ENCODE assay signal across 22 cellular contexts in genomic region chr10:69549959-69550358, GRCh38. TPM values are rescaled to one million over a fixed set of nuclear protein-coding genes. Genes with fewer than 3 reads are reported as not detected.
DNase-seq lines count a peak whose midpoint lies in the region; ATAC-seq, FAIRE-seq and TF ChIP-seq lines count a peak whose summit lies in the region.
"Had no signal": no experiment of that assay in that cellular context is flagged by ENCODE, and none has a peak within 500 bp of the region (broad histone marks: within the 10 kb centered on the region; RNA-seq: fewer than 3 reads in every experiment).

No MANE protein-coding gene starts in this region.

- POLR2A ChIA-PET in HEK293 (lab: Yijun Ruan, JAX), result no interaction called here

- H3K4me3 ChIP-seq in HEK293 (ENCODE audit: low read depth, low read length) (no peak overlapping the region), choroid plexus epithelial cell (ENCODE audit: low read depth, low read length) (no peak overlapping the region)
- H3K4me3 ChIP-seq: SK-N-MC had no signal

- H3K4me1 ChIP-seq in HEK293 (ENCODE audit: control insufficient read depth, insufficient read depth, low read length), result no peaks in the 10 kb centered on the region
- H3K4me1 ChIP-seq: BE2C had no signal

- H3K27ac Mint-ChIP-seq in activated T-cell treated with anti-CD3 and anti-CD28 coated beads, Interleukin-2, amount 50 U/mL, for 72 hours, result no peak overlapping the region
- H3K27ac Mint-ChIP-seq: CD4-positive, alpha-beta T cell; T-cell had no signal

- H3K4me3 Mint-ChIP-seq in activated T-cell treated with anti-CD3 and anti-CD28 coated beads, Interleukin-2, amount 50 U/mL, for 72 hours, result no peak overlapping the region
- H3K4me3 Mint-ChIP-seq: CD4-positive, alpha-beta T cell; T-cell had no signal

- CTCF ChIA-PET in HEK293 (lab: Yijun Ruan, JAX), result interaction anchor here (0.9 kb wide), 1 partner anchor 35 kb away, joined by 3 read pairs; no protein-coding TSS in a partner anchor

- no peaks in the 10 kb centered on the region for H3K4me1 Mint-ChIP-seq in activated T-cell treated with anti-CD3 and anti-CD28 coated beads, Interleukin-2, amount 50 U/mL, for 72 hours (ENCODE audit: low read depth)
- H3K4me1 Mint-ChIP-seq: T-cell had no signal

- TF ChIP-seq CTCF in HEK293 (tag by site-specific recombination; IDR thresholded peaks at IDR 0.05) (no peak), choroid plexus epithelial cell (conservative IDR thresholded peaks at IDR 0.05; ENCODE audit: low read depth, low read length) (no peak)

- no peak for ATAC-seq in activated T-cell treated with anti-CD3 and anti-CD28 coated beads, Interleukin-2, amount 50 U/mL, for 72 hours (replicated peaks in 1 of 2)
- ATAC-seq: T-cell had no signal

- no peak for FAIRE-seq in urothelium cell line (lab: Jason Lieb, UNC)
- FAIRE-seq: G401.6 had no signal

- DNase-seq in DMS153 (lab: John Stamatoyannopoulos, UW), result peak; percentile 14
- DNase-seq in DMS153 treated with DMSO at 0.1 percent for 48 hours (lab: John Stamatoyannopoulos, UW; ENCODE audit: unreplicated experiment), result no peak
- DNase-seq in OCI-M1 (lab: John Stamatoyannopoulos, UW), result peak; percentile 29
- peak; percentile 2 for DNase-seq in choroid plexus epithelial cell (ENCODE audit: low read depth)
- DNase-seq in GM19238 (ENCODE audit: insufficient read length, low spot score), result no peak
- no peak for DNase-seq in activated T-cell treated with anti-CD3 and anti-CD28 coated beads, Interleukin-2, amount 50 U/mL, for 72 hours
- no peak for DNase-seq in urothelium cell line (ENCODE audit: low spot score)
- DNase-seq: 8988T; BE2C; Calu3; CD4-positive, alpha-beta T cell; GOT3; NCI-H1436 treated with DMSO at 0.1 percent for 48 hours; NCI-H2029; NCI-H2171; NCI-H446; NCI-H526 treated with DMSO at 0.1 percent for 48 hours; SHP77; T-cell had no signal

- peaks cover 8 to 15% of the 10 kb centered on the region in 2 donors for H3K36me3 Mint-ChIP-seq in activated T-cell treated with anti-CD3 and anti-CD28 coated beads, Interleukin-2, amount 50 U/mL, for 72 hours (ENCODE audit: insufficient read depth in 2 of 2)

- H3K27ac ChIP-seq in HEK293 (ENCODE audit: extremely low read depth, low read depth, low read length), result no peak overlapping the region
- H3K27ac ChIP-seq: SK-N-MC had no signal

- no peaks in the 10 kb centered on the region for H3K9me3 ChIP-seq in HEK293 (ENCODE audit: control insufficient read depth, insufficient read depth, low read depth, low read length)
- H3K9me3 ChIP-seq: BE2C had no signal

- peaks cover 15 to 18% of the 10 kb centered on the region in 2 donors for H3K9me3 Mint-ChIP-seq in activated T-cell treated with anti-CD3 and anti-CD28 coated beads, Interleukin-2, amount 50 U/mL, for 72 hours

- H3K27me3 Mint-ChIP-seq in activated T-cell treated with anti-CD3 and anti-CD28 coated beads, Interleukin-2, amount 50 U/mL, for 72 hours (ENCODE audit: low read depth), result peaks cover 5% of the 10 kb centered on the region

- H3K36me3 ChIP-seq in HEK293 (ENCODE audit: control insufficient read depth in 2 of 2, insufficient read depth in 1 of 2, low read length in 2 of 2), result no peaks in the 10 kb centered on the region
- H3K36me3 ChIP-seq: BE2C had no signal

TF ChIP-seq in HEK293, 187 proteins besides CTCF, POLR2A, EP300 and RAD21:
- TF ChIP-seq ZNF518A (tag by site-specific recombination; conservative IDR thresholded peaks at IDR 0.05; ENCODE audit: low read depth) (peak; percentile 37; the same call in 1 of the 2 replicates), ZBTB21 (tag by site-specific recombination; IDR thresholded peaks at IDR 0.05) (no peak), ZNF146 (tag by site-specific recombination; IDR thresholded peaks at IDR 0.05) (peak; percentile 9; the same call in 1 of the 2 replicates), ZNF626 (tag by site-specific recombination; IDR thresholded peaks at IDR 0.05) (peak; percentile 80), SETDB1 (IDR thresholded peaks at IDR 0.05; ENCODE audit: insufficient read length, low read length) (peak; percentile 92), ZNF549 (tag by site-specific recombination; IDR thresholded peaks at IDR 0.05) (peak; percentile 54; the same call in 1 of the 2 replicates), BCL6B (tag by site-specific recombination; IDR thresholded peaks at IDR 0.05) (no peak), ZSCAN30 (tag by site-specific recombination; IDR thresholded peaks at IDR 0.05) (no peak), ZNF529 (tag by site-specific recombination; IDR thresholded peaks at IDR 0.05; ENCODE audit: insufficient replicate concordance) (peak; percentile 19), ZNF138 (tag by site-specific recombination; IDR thresholded peaks at IDR 0.05; ENCODE audit: borderline replicate concordance) (no peak)
- TF ChIP-seq, protein P1, sequence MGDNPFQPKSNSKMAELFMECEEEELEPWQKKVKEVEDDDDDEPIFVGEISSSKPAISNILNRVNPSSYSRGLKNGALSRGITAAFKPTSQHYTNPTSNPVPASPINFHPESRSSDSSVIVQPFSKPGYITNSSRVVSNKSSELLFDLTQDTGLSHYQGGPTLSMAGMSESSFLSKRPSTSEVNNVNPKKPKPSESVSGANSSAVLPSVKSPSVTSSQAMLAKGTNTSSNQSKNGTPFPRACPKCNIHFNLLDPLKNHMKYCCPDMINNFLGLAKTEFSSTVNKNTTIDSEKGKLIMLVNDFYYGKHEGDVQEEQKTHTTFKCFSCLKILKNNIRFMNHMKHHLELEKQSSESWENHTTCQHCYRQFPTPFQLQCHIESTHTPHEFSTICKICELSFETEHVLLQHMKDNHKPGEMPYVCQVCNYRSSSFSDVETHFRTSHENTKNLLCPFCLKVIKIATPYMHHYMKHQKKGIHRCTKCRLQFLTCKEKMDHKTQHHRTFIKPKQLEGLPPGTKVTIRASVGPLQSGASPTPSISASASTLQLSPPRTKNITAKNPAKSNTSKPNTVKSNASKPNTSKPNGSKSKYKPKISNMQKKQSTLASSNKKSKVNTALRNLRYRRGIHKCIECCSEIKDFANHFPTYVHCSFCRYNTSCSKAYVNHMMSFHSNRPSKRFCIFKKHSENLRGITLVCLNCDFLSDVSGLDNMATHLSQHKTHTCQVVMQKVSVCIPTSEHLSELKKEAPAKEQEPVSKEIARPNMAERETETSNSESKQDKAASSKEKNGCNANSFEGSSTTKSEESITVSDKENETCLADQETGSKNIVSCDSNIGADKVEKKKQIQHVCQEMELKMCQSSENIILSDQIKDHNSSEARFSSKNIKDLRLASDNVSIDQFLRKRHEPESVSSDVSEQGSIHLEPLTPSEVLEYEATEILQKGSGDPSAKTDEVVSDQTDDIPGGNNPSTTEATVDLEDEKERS (tag by site-specific recombination; IDR thresholded peaks at IDR 0.05), result peak; percentile 88

RNA-seq across cellular contexts. Expression of gene NEUROG3, which starts 23.3 kb away (rescaled TPM):
- total RNA-seq in activated T-cell treated with anti-CD3 and anti-CD28 coated beads, Interleukin-2, amount 50 U/mL, for 72 hours, result under 1 TPM in 1 of 2 donors, not detected in 1; 0.39 TPM
- total RNA-seq: Calu3; CD4-positive, alpha-beta T cell; T-cell had no signal

Comparison
In these comparisons a context has a peak if more than half of its experiments do, and no peak if none do; other contexts are left out.
1. DNase-seq: peak in DMS153 (single experiment), OCI-M1 (single experiment) and choroid plexus epithelial cell (single experiment); none in DMS153 treated with DMSO at 0.1 percent for 48 hours (single experiment), GM19238 (single experiment), activated T-cell treated with anti-CD3 and anti-CD28 coated beads, Interleukin-2, amount 50 U/mL, for 72 hours (0 of 2) and urothelium cell line (single experiment).